ENCODE assay signal across 1 cellular context in genomic region chr12:49098035-49098451, GRCh38.
A peak's percentile ranks its signal among the peaks of the same experiment; 100 is the strongest.
TF ChIP-seq lines count a peak whose summit lies in the region.

No MANE protein-coding gene starts in this region.

TF ChIP-seq in H1, 55 proteins besides CTCF, POLR2A, EP300 and RAD21:
- no peak for TF ChIP-seq CHD7 (IDR thresholded peaks at IDR 0.05; ENCODE audit: insufficient replicate concordance, low read length)
- no peak for TF ChIP-seq GTF2F1 (IDR thresholded peaks at IDR 0.05; ENCODE audit: borderline replicate concordance, low read depth, low read length)
- TF ChIP-seq POLR2AphosphoS5 (IDR thresholded peaks at IDR 0.05; ENCODE audit: low read depth, low read length): no peak
- no peak for TF ChIP-seq SP2 (IDR thresholded peaks at IDR 0.05; ENCODE audit: low read length)
- no peak for TF ChIP-seq ATF3 (IDR thresholded peaks at IDR 0.05; ENCODE audit: insufficient read depth, low read depth, low read length)
- TF ChIP-seq BRCA1 (IDR thresholded peaks at IDR 0.05; ENCODE audit: low read depth, low read length): no peak
- TF ChIP-seq SAP30 (IDR thresholded peaks at IDR 0.05; ENCODE audit: insufficient read depth, insufficient replicate concordance, low read length): no peak
- 0 out of 2 replicates have a peak, but pooled peaks have one; percentile 51 for TF ChIP-seq TEAD4 (IDR thresholded peaks at IDR 0.05; ENCODE audit: low read depth, low read length)
- TF ChIP-seq TAF1 (IDR thresholded peaks at IDR 0.05; ENCODE audit: low read depth, low read length): no peak
- no peak for TF ChIP-seq HDAC6 (IDR thresholded peaks at IDR 0.05; ENCODE audit: low read depth, low read length)
- 0 out of 2 replicates have a peak, but pooled peaks have one; percentile 13 for TF ChIP-seq CEBPB (IDR thresholded peaks at IDR 0.05; ENCODE audit: low read depth, low read length)
- TF ChIP-seq CHD1 (IDR thresholded peaks at IDR 0.05; ENCODE audit: low read depth, low read length): no peak
- no peak for TF ChIP-seq JUN (IDR thresholded peaks at IDR 0.05; ENCODE audit: low read depth, low read length)
- no peak for TF ChIP-seq EZH2 (IDR thresholded peaks at IDR 0.05; ENCODE audit: low read depth, low read length, severe bottlenecking)
- no peak for TF ChIP-seq RBBP5 (IDR thresholded peaks at IDR 0.05; ENCODE audit: borderline replicate concordance, low read depth, low read length)
- no peak for TF ChIP-seq E2F6 (IDR thresholded peaks at IDR 0.05)
